In the genomic region with DNA sequence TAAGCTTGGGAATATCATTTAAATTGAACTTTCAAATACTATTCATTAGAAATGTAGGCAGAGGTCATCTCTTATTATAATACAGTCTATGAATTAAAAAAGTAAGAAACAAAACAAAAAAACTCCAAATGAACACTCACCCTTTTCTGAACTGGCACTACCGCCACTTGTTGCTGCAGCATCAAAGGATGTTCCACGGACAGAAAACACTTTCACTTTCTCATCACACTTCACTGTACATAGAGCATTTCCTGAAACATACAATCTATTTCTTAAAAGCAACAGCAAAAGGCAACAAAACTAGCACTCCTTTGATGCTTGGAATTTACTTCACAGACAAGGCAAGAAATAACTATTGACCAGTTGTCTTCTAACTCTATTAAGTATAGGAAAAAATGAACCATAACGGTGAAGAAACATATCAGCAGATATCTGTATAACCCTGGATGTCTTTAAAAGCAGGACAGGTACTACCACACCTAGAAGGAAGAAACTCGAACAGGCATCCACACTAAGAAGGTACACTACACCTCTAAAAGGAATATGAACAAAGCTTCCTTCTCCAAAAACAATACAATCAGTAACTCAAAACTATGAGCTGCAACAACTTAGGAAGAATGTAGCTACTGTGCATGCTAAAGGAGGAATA, we compare ENCODE assay signal across 10 cellular contexts.
DNase-seq lines count a peak whose midpoint lies in the region; ATAC-seq and TF ChIP-seq lines count a peak whose summit lies in the region.
"Had no signal": no experiment of that assay in that cellular context is flagged by ENCODE, and none has a peak within 500 bp of the region (broad histone marks: within the 10 kb centered on the region; RNA-seq: fewer than 3 reads in every experiment).

No MANE protein-coding gene starts in this region.

- H3K27ac Mint-ChIP-seq in activated naive CD4-positive, alpha-beta T cell treated with anti-CD3 and anti-CD28 coated beads, Interleukin-2, amount 50 U/mL, for 24 hours = peak overlapping the region; percentile 86
- H3K27ac Mint-ChIP-seq: mesothelial cell of epicardium had no signal

- ATAC-seq in HG03108 (IDR thresholded peaks at IDR 0.05; ENCODE audit: unreplicated experiment) (peak; percentile 75), GM18502 (IDR thresholded peaks at IDR 0.05; ENCODE audit: poor library complexity, unreplicated experiment) (no peak), SK-N-SH treated with all-trans-retinoic acid at 6 μM for 48 hours (no peak)

- H3K9me3 Mint-ChIP-seq in activated naive CD4-positive, alpha-beta T cell treated with anti-CD3 and anti-CD28 coated beads, Interleukin-2, amount 50 U/mL, for 24 hours = no peaks in the 10 kb centered on the region
- H3K9me3 Mint-ChIP-seq: mesothelial cell of epicardium had no signal

- H3K4me3 Mint-ChIP-seq in activated naive CD4-positive, alpha-beta T cell treated with anti-CD3 and anti-CD28 coated beads, Interleukin-2, amount 50 U/mL, for 24 hours = peak overlapping the region; percentile 73
- H3K4me3 Mint-ChIP-seq: mesothelial cell of epicardium had no signal

- H3K36me3 Mint-ChIP-seq in activated naive CD4-positive, alpha-beta T cell treated with anti-CD3 and anti-CD28 coated beads, Interleukin-2, amount 50 U/mL, for 24 hours = peaks cover 7% of the 10 kb centered on the region

- peaks cover 37% of the 10 kb centered on the region for H3K4me1 Mint-ChIP-seq in activated naive CD4-positive, alpha-beta T cell treated with anti-CD3 and anti-CD28 coated beads, Interleukin-2, amount 50 U/mL, for 24 hours
- H3K4me1 Mint-ChIP-seq: mesothelial cell of epicardium had no signal

- peak; percentile 18 for DNase-seq in DMS53 (lab: John Stamatoyannopoulos, UW)
- no peak for DNase-seq in DMS53 treated with DMSO at 0.1 percent for 48 hours (lab: John Stamatoyannopoulos, UW; ENCODE audit: unreplicated experiment)
- peak; percentile 5 for DNase-seq in stimulated activated CD4-positive, alpha-beta T cell treated with anti-CD3 and anti-CD28 coated beads, Interleukin-4, amount 100 ng/mL, for 1 hour
- DNase-seq in DMS79 (lab: John Stamatoyannopoulos, UW) = no peak
- DNase-seq: KG1 had no signal

- no peaks in the 10 kb centered on the region for H3K27me3 Mint-ChIP-seq in activated naive CD4-positive, alpha-beta T cell treated with anti-CD3 and anti-CD28 coated beads, Interleukin-2, amount 50 U/mL, for 24 hours

TF ChIP-seq in SK-N-SH treated with all-trans-retinoic acid at 6 μM for 48 hours, 23 proteins besides CTCF, POLR2A, EP300 and RAD21:
- no peak for TF ChIP-seq TCF4 (CRISPR knock-in tag; IDR thresholded peaks at IDR 0.05; ENCODE audit: borderline replicate concordance)
- TF ChIP-seq CREB5 (CRISPR knock-in tag; IDR thresholded peaks at IDR 0.05; ENCODE audit: low read depth) = no peak
- TF ChIP-seq, protein P1, sequence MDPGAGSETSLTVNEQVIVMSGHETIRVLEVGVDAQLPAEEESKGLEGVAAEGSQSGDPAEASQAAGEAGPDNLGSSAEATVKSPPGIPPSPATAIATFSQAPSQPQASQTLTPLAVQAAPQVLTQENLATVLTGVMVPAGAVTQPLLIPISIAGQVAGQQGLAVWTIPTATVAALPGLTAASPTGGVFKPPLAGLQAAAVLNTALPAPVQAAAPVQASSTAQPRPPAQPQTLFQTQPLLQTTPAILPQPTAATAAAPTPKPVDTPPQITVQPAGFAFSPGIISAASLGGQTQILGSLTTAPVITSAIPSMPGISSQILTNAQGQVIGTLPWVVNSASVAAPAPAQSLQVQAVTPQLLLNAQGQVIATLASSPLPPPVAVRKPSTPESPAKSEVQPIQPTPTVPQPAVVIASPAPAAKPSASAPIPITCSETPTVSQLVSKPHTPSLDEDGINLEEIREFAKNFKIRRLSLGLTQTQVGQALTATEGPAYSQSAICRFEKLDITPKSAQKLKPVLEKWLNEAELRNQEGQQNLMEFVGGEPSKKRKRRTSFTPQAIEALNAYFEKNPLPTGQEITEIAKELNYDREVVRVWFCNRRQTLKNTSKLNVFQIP (CRISPR knock-in tag; IDR thresholded peaks at IDR 0.05; ENCODE audit: borderline replicate concordance, low read depth) = no peak
- no peak for TF ChIP-seq ARNTL (CRISPR knock-in tag; IDR thresholded peaks at IDR 0.05; ENCODE audit: borderline replicate concordance, low read depth)
- no peak for TF ChIP-seq ZFP30 (CRISPR knock-in tag; IDR thresholded peaks at IDR 0.05)
- no peak for TF ChIP-seq ZNF8 (CRISPR knock-in tag; IDR thresholded peaks at IDR 0.05)
- TF ChIP-seq ZC3H10 (CRISPR knock-in tag; IDR thresholded peaks at IDR 0.05) = no peak
- no peak for TF ChIP-seq ISL1 (CRISPR knock-in tag; IDR thresholded peaks at IDR 0.05)
- TF ChIP-seq TOX (CRISPR knock-in tag; IDR thresholded peaks at IDR 0.05; ENCODE audit: borderline replicate concordance) = no peak
- TF ChIP-seq ZFP3 (CRISPR knock-in tag; IDR thresholded peaks at IDR 0.05) = no peak
- no peak for TF ChIP-seq ESRRG (CRISPR knock-in tag; IDR thresholded peaks at IDR 0.05)
- no peak for TF ChIP-seq ZNF70 (CRISPR knock-in tag; IDR thresholded peaks at IDR 0.05)
- TF ChIP-seq CSRNP3 (CRISPR knock-in tag; IDR thresholded peaks at IDR 0.05) = no peak
- TF ChIP-seq SNAI2 (CRISPR knock-in tag; IDR thresholded peaks at IDR 0.05) = no peak
- no peak for TF ChIP-seq RARB (CRISPR knock-in tag; IDR thresholded peaks at IDR 0.05)
- no peak for TF ChIP-seq BACH2 (CRISPR knock-in tag; IDR thresholded peaks at IDR 0.05; ENCODE audit: borderline replicate concordance)
- TF ChIP-seq GLIS3 (CRISPR knock-in tag; IDR thresholded peaks at IDR 0.05) = no peak
- no peak for TF ChIP-seq OSR1 (CRISPR knock-in tag; IDR thresholded peaks at IDR 0.05)
TF ChIP-seq in SK-N-SH treated with all-trans-retinoic acid at 6 μM for 48 hours: peak in this region for 0.

Comparison
In these comparisons a context has a peak if more than half of its experiments do, and no peak if none do; other contexts are left out.
1. DNase-seq: peak in DMS53 (single experiment) and stimulated activated CD4-positive, alpha-beta T cell treated with anti-CD3 and anti-CD28 coated beads, Interleukin-4, amount 100 ng/mL, for 1 hour (single experiment); none in DMS53 treated with DMSO at 0.1 percent for 48 hours (single experiment) and DMS79 (single experiment).